1 cellular context compared by ENCODE assay signal in the genomic region with DNA sequence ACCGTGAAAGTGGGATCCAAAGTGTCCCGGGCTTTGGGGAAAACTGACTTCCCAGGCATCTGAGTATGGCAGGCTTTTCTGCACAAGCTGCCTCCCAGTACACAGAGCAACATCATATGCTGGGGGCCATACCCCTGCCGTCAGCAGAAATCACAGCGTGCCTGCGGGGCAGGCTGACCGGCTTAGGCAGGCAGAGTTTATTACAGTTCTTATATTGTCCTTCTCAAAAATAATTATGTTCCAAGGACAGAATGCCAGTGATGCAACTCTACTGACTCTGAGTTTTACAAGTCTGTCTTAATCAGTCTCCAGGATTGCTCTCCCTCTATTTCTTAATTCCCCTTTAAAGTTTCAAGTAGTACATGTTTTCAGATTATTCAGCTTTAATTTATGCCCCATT.
TF ChIP-seq lines count a peak whose summit lies in the region.

No MANE protein-coding gene starts in this region.

TF ChIP-seq in SK-N-SH, 30 proteins besides CTCF, POLR2A, EP300 and RAD21 (continued from another document):
- TF ChIP-seq, protein P1, sequence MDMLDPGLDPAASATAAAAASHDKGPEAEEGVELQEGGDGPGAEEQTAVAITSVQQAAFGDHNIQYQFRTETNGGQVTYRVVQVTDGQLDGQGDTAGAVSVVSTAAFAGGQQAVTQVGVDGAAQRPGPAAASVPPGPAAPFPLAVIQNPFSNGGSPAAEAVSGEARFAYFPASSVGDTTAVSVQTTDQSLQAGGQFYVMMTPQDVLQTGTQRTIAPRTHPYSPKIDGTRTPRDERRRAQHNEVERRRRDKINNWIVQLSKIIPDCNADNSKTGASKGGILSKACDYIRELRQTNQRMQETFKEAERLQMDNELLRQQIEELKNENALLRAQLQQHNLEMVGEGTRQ (IDR thresholded peaks at IDR 0.05; ENCODE audit: borderline replicate concordance, low read depth, low read length): no peak
- TF ChIP-seq RFX5 (IDR thresholded peaks at IDR 0.05; ENCODE audit: low read length) (no peak), NFIC (IDR thresholded peaks at IDR 0.05; ENCODE audit: borderline replicate concordance) (no peak)
